In genomic region chr17:6413073-6413472, GRCh38 we compare ENCODE assay signal across 8 cellular contexts. TPM values are rescaled to one million over a fixed set of nuclear protein-coding genes. Genes with fewer than 3 reads are reported as not detected.
DNase-seq lines count a peak whose midpoint lies in the region; ATAC-seq, FAIRE-seq and TF ChIP-seq lines count a peak whose summit lies in the region.

No MANE protein-coding gene starts in this region.

- no peaks in the 10 kb centered on the region for H3K36me3 ChIP-seq in pancreas

- H3K36me3 Mint-ChIP-seq in chondrocyte (ENCODE audit: low read depth): no peaks in the 10 kb centered on the region

- H3K27ac ChIP-seq in pancreas: no peak overlapping the region

- 64 to 76% methylated on average over 1 of the region's 1 CpG for WGBS in pancreas, 2 donors

- no peak overlapping the region for H3K4me3 Mint-ChIP-seq in chondrocyte (ENCODE audit: unreplicated experiment)

- H3K27me3 Mint-ChIP-seq in chondrocyte (ENCODE audit: low read depth): peaks cover 48% of the 10 kb centered on the region

- no peak overlapping the region for H3K4me3 ChIP-seq in pancreas

- FAIRE-seq in GM18507 (lab: Jason Lieb, UNC) (peak; percentile 65), pancreas (lab: Jason Lieb, UNC) (no peak)

- H3K9me3 ChIP-seq in pancreas: no peaks in the 10 kb centered on the region

- TF ChIP-seq CTCF in AG09319 (IDR thresholded peaks at IDR 0.05; ENCODE audit: low read depth, low read length): peak; percentile 36
- peak; percentile 77 for TF ChIP-seq CTCF in chondrocyte (IDR thresholded peaks at IDR 0.05)
- no peak for TF ChIP-seq CTCF in pancreas (IDR thresholded peaks at IDR 0.05)

- H3K27me3 ChIP-seq in pancreas: no peaks in the 10 kb centered on the region

- ATAC-seq in pancreas (peak in 3 of 4 donors; percentile 55 to 74 (median 57)), HG03196 (IDR thresholded peaks at IDR 0.05; ENCODE audit: unreplicated experiment) (no peak)

- H3K27ac Mint-ChIP-seq in chondrocyte (ENCODE audit: unreplicated experiment): no peak overlapping the region

- DNase-seq in AG09319 (ENCODE audit: extremely low read depth, low read depth) (no peak), GM18507 (ENCODE audit: extremely low spot score, insufficient read length, low read depth) (peak; percentile 9), NCI-H524 treated with DMSO at 0.1 percent for 48 hours (lab: John Stamatoyannopoulos, UW) (peak; percentile 22), chondrocyte (ENCODE audit: low spot score) (no peak), pancreas (peak in 1 of 6 donors; percentile 0), GOT3 (lab: John Stamatoyannopoulos, UW) (no peak), GF-D8 (lab: John Stamatoyannopoulos, UW) (no peak)

- no peaks in the 10 kb centered on the region for H3K9me3 Mint-ChIP-seq in chondrocyte (ENCODE audit: low read depth)

- intact Hi-C loops in pancreas (cut with DNase I): no loop called here

- H3K4me1 Mint-ChIP-seq in chondrocyte (ENCODE audit: low read depth): no peaks in the 10 kb centered on the region

- no peaks in the 10 kb centered on the region for H3K4me1 ChIP-seq in pancreas

RNA-seq across cellular contexts. Expression of gene AIPL1, which starts 21.8 kb away (rescaled TPM):
- total RNA-seq in chondrocyte (not detected in 3 replicates), pancreas (not detected)
- polyA plus RNA-seq in pancreas: under 1 TPM in 1 of 2 donors, not detected in 1; 0.04 TPM

RNA-seq across cellular contexts. Expression of gene PIMREG, which starts 31.2 kb away (rescaled TPM):
- total RNA-seq in chondrocyte: 5.2 to 7.4 TPM (median 7.0 TPM) in 3 replicates
- under 1 TPM in 3 of 6 donors, not detected in 3; 0.12 to 0.50 (median 0.16) TPM for total RNA-seq in pancreas
- under 1 TPM in 1 of 2 donors, not detected in 1; 0.09 TPM for polyA plus RNA-seq in pancreas

Comparison
In these comparisons a context has a peak if more than half of its experiments do, and no peak if none do; other contexts are left out.
1. DNase-seq: peak in GM18507 (single experiment) and NCI-H524 treated with DMSO at 0.1 percent for 48 hours (single experiment); none in AG09319 (single experiment), chondrocyte (single experiment), GOT3 (single experiment) and GF-D8 (single experiment).
2. CTCF ChIP-seq: peak in AG09319 (single experiment) and chondrocyte (single experiment); none in pancreas (0 of 4).